ENCODE assay signal across 28 cellular contexts in genomic region chr2:179174240-179174639, GRCh38.
"Had no signal": no experiment of that assay in that cellular context is flagged by ENCODE, and none has a peak within 500 bp of the region (broad histone marks: within the 10 kb centered on the region; RNA-seq: fewer than 3 reads in every experiment).

No MANE protein-coding gene starts in this region.

- H3K4me3 ChIP-seq: colonic mucosa, coronary artery, dorsolateral prefrontal cortex, esophagus muscularis mucosa, esophagus squamous epithelium, gastrocnemius medialis, gastroesophageal sphincter, heart left ventricle, heart right ventricle had no signal

- H3K4me1 ChIP-seq: colonic mucosa, esophagus squamous epithelium, foreskin keratinocyte, gastrocnemius medialis had no signal

- DNase-seq: colonic mucosa; cortex of kidney; dermis blood vessel endothelial cell; dorsolateral prefrontal cortex; effector CD4-positive, alpha-beta T cell; effector CD8-positive, alpha-beta T cell; effector memory CD4-positive, alpha-beta T cell; effector memory CD8-positive, alpha-beta T cell; endodermal cell; erythroblast; esophagus squamous epithelium; foreskin fibroblast; foreskin keratinocyte; foreskin melanocyte; gastrocnemius medialis; glutamatergic neuron; head of caudate nucleus; heart left ventricle; heart right ventricle had no signal

- H3K36me3 ChIP-seq: colonic mucosa had no signal

- H3K27ac ChIP-seq: colonic mucosa, coronary artery, dorsolateral prefrontal cortex, epithelial cell of prostate, esophagus muscularis mucosa, esophagus squamous epithelium, foreskin keratinocyte, gastrocnemius medialis, gastroesophageal sphincter, heart left ventricle, heart right ventricle had no signal

- H3K27me3 ChIP-seq: colonic mucosa, dorsolateral prefrontal cortex, esophagus muscularis mucosa, esophagus squamous epithelium, foreskin keratinocyte, gastrocnemius medialis, gastroesophageal sphincter, heart left ventricle, heart right ventricle had no signal

- H3K9me3 ChIP-seq: colonic mucosa, esophagus muscularis mucosa, esophagus squamous epithelium, gastrocnemius medialis, gastroesophageal sphincter, heart left ventricle, heart right ventricle had no signal

- FAIRE-seq: colon, endometrium, endothelial cell of umbilical vein, frontal cortex had no signal

- ATAC-seq: effector memory CD8-positive, alpha-beta T cell; esophagus mucosa; foreskin keratinocyte; gastrocnemius medialis; gastroesophageal sphincter; heart left ventricle; heart right ventricle had no signal
